ENCODE assay signal across 28 cellular contexts in genomic region chr7:100035865-100036264, GRCh38. TPM values are rescaled to one million over a fixed set of nuclear protein-coding genes. Genes with fewer than 3 reads are reported as not detected.
DNase-seq lines count a peak whose midpoint lies in the region; ATAC-seq, FAIRE-seq and TF ChIP-seq lines count a peak whose summit lies in the region.
"Had no signal": no experiment of that assay in that cellular context is flagged by ENCODE, and none has a peak within 500 bp of the region (broad histone marks: within the 10 kb centered on the region; RNA-seq: fewer than 3 reads in every experiment).

No MANE protein-coding gene starts in this region.

- H3K4me3 ChIP-seq in SJSA1 (no peak overlapping the region), endothelial cell of umbilical vein (replicated peaks in 1 of 3; ENCODE audit: insufficient read depth in 1 of 3, low read depth in 1 of 3, low read length in 3 of 3) (no peak overlapping the region), mucosa of rectum (ENCODE audit: low read length in 2 of 2) (no peak overlapping the region), WERI-Rb-1 (ENCODE audit: low read depth, low read length) (no peak overlapping the region), H7 (ENCODE audit: insufficient read depth, low read depth, low read length) (no peak overlapping the region)
- H3K4me3 ChIP-seq: spleen, tibial nerve had no signal

- no peak for ATAC-seq in left cardiac atrium
- ATAC-seq: naive thymus-derived CD8-positive, alpha-beta T cell had no signal

- no peak for TF ChIP-seq POLR2A in endothelial cell of umbilical vein (IDR thresholded peaks at IDR 0.05; ENCODE audit: low read depth, low read length)

- no peaks in the 10 kb centered on the region for H4K20me1 ChIP-seq in endothelial cell of umbilical vein (replicated peaks; ENCODE audit: control insufficient read depth, extremely low read depth, insufficient read depth, low read length)

- H3K27me3 ChIP-seq in SJSA1 (replicated peaks) (no peaks in the 10 kb centered on the region), endothelial cell of umbilical vein (ENCODE audit: control insufficient read depth in 2 of 2, insufficient read depth in 2 of 2, low read length in 2 of 2) (no peaks in the 10 kb centered on the region), mucosa of rectum (ENCODE audit: control insufficient read depth in 2 of 2, insufficient read depth in 2 of 2, low read length in 2 of 2) (no peaks in the 10 kb centered on the region), WERI-Rb-1 (ENCODE audit: insufficient read depth, low read depth, severe bottlenecking) (no peaks in the 10 kb centered on the region), H7 (ENCODE audit: control insufficient read depth, insufficient read depth, low read length) (no peaks in the 10 kb centered on the region)
- H3K27me3 ChIP-seq: spleen, tibial nerve had no signal

- dilution Hi-C loops in endothelial cell of umbilical vein (cut with MboI; ENCODE audit: extremely low pct_ligation_motif_present, low sequenced_read_pairs): no loop called here

- H3K36me3 ChIP-seq in SJSA1 (peaks cover 67% of the 10 kb centered on the region), endothelial cell of umbilical vein (ENCODE audit: control insufficient read depth in 2 of 2, extremely low read depth in 1 of 2, insufficient read depth in 2 of 2, low read length in 2 of 2) (peaks cover 19 to 33% of the 10 kb centered on the region in 2 experiments), mucosa of rectum (ENCODE audit: control insufficient read depth in 2 of 2, insufficient read depth in 2 of 2, low read length in 2 of 2) (peaks cover 39 to 41% of the 10 kb centered on the region in 2 donors), WERI-Rb-1 (peaks cover 58% of the 10 kb centered on the region), H7 (replicated peaks; ENCODE audit: control insufficient read depth, insufficient read depth, low read length) (peaks cover 21% of the 10 kb centered on the region)

- FAIRE-seq in endothelial cell of umbilical vein (lab: Jason Lieb, UNC): no peak
- FAIRE-seq: G401.6, H54, islet of Langerhans had no signal

- no peaks in the 10 kb centered on the region for H3K9me1 ChIP-seq in endothelial cell of umbilical vein (replicated peaks; ENCODE audit: control insufficient read depth, extremely low read depth, insufficient read depth, low read length)

- CTCF ChIA-PET in endothelial cell of umbilical vein (lab: Charles Lee): interaction anchor here (0.9 kb wide), 1 partner anchor 18 kb away, joined by 3 read pairs; no protein-coding TSS in a partner anchor

- H2AFZ ChIP-seq in endothelial cell of umbilical vein (ENCODE audit: low read depth, low read length): no peak overlapping the region

- H3K9me3 ChIP-seq in SJSA1 (replicated peaks) (0 out of 2 replicates have a peak, but pooled peaks cover 3% of the 10 kb centered on the region), endothelial cell of umbilical vein (replicated peaks; ENCODE audit: control insufficient read depth, insufficient read depth, low read length) (no peaks in the 10 kb centered on the region), mucosa of rectum (ENCODE audit: control insufficient read depth in 2 of 2, low read length in 2 of 2) (no peaks in the 10 kb centered on the region), WERI-Rb-1 (ENCODE audit: severe bottlenecking) (no peaks in the 10 kb centered on the region)
- H3K9me3 ChIP-seq: Caco-2, spleen, tibial nerve had no signal

- POLR2A ChIA-PET in endothelial cell of umbilical vein (lab: Charles Lee): no interaction called here

- peak overlapping the region; percentile 91 for H3K27ac ChIP-seq in SJSA1
- H3K27ac ChIP-seq in endothelial cell of umbilical vein (ENCODE audit: insufficient read depth, low read depth, low read length): peak overlapping the region; percentile 60
- peak overlapping the region; percentile 18 to 32 for H3K27ac ChIP-seq in mucosa of rectum (ENCODE audit: low read depth in 2 of 2, low read length in 2 of 2)
- H3K27ac ChIP-seq in WERI-Rb-1: no peak overlapping the region
- H3K27ac ChIP-seq: C4-2B, epithelial cell of prostate, spleen, tibial nerve had no signal

- peaks cover 44% of the 10 kb centered on the region for H3K4me1 ChIP-seq in SJSA1 (replicated peaks)
- H3K4me1 ChIP-seq in endothelial cell of umbilical vein (ENCODE audit: control insufficient read depth, extremely low read depth, insufficient read depth, low read length): peaks cover 14% of the 10 kb centered on the region
- peaks cover 0 to 16% of the 10 kb centered on the region in 2 donors for H3K4me1 ChIP-seq in mucosa of rectum (ENCODE audit: control insufficient read depth in 2 of 2, insufficient read depth in 2 of 2, low read length in 2 of 2)
- H3K4me1 ChIP-seq: tibial nerve had no signal

- intact Hi-C loops in endothelial cell of umbilical vein (cut with micrococcal nuclease) (no loop called here), left cardiac atrium (cut with DNase I) (no loop called here)

- H3K79me2 ChIP-seq in endothelial cell of umbilical vein (ENCODE audit: control insufficient read depth, insufficient read depth, low read length): no peaks in the 10 kb centered on the region

- DNase-seq in SJSA1 (ENCODE audit: low read depth in 1 of 2, low spot score in 2 of 2) (no peak), endothelial cell of umbilical vein (ENCODE audit: low read depth, low spot score) (no peak), WERI-Rb-1 (no peak), middle frontal gyrus (ENCODE audit: extremely low spot score, low spot score) (no peak), H7 (no peak), left cardiac atrium (no peak)
- DNase-seq: activated CD4-positive, alpha-beta memory T cell treated with anti-CD3 and anti-CD28 coated beads, Interleukin-2, amount 10 ng/mL, durations not matched to agents 7 days and 5 days; activated CD8-positive, alpha-beta memory T cell treated with anti-CD3 and anti-CD28 coated beads, Interleukin-2, amount 50 U/mL, for 48 hours; activated naive CD4-positive, alpha-beta T cell treated with anti-CD3 and anti-CD28 coated beads for 36 hours; Caco-2; DMS53; naive thymus-derived CD8-positive, alpha-beta T cell; NCI-H1436 treated with DMSO at 0.1 percent for 48 hours; NCI-H2081 treated with DMSO at 0.1 percent for 48 hours; NCI-H2227 treated with DMSO at 0.1 percent for 48 hours; NCI-H526; OCI-M1; retina; spleen; stimulated activated CD4-positive, alpha-beta T cell treated with anti-CD3 and anti-CD28 coated beads, Interleukin-2, amount 100 ng/mL, for 24 hours; stimulated activated CD8-positive, alpha-beta memory T cell treated with anti-CD3 and anti-CD28 coated beads, Interleukin-4, amount 100 ng/mL, for 48 hours had no signal

- BruUV-seq in endothelial cell of umbilical vein (replicated peaks; lab: Mats Ljungman, UMichigan): no TSS peak

- TF ChIP-seq CTCF in endothelial cell of umbilical vein (IDR thresholded peaks at IDR 0.05; ENCODE audit: extremely low read depth in 1 of 2, insufficient read depth in 1 of 2, low read depth in 1 of 2, low read length in 2 of 2) (no peak), WERI-Rb-1 (IDR thresholded peaks at IDR 0.05; ENCODE audit: low read depth, low read length) (no peak)

- H3K9ac ChIP-seq in endothelial cell of umbilical vein (replicated peaks; ENCODE audit: extremely low read depth, insufficient read depth, low read length) (no peak overlapping the region), mucosa of rectum (ENCODE audit: low read depth in 1 of 2, low read length in 2 of 2) (no peak overlapping the region)

- H3K4me2 ChIP-seq in endothelial cell of umbilical vein (ENCODE audit: insufficient read depth, low read length): no peak overlapping the region

RNA-seq across cellular contexts. Expression of gene ZSCAN21, which starts 13.7 kb away (rescaled TPM):
- total RNA-seq in SJSA1 (2014; rRNA removed; shearing (Covaris generic)): 13.9 and 20.7 TPM in 2 replicates
- 7.4 and 7.7 TPM in 2 replicates for total RNA-seq in endothelial cell of umbilical vein
- polyA plus RNA-seq in endothelial cell of umbilical vein: 6.5 and 7.7 TPM in 2 replicates
- polyA plus RNA-seq in endothelial cell of umbilical vein (2011; cell fraction: cytosol; rRNA removed): 10.3 and 11.9 TPM in 2 replicates
- polyA plus RNA-seq in endothelial cell of umbilical vein (2011; cell fraction: nucleus; rRNA removed): 8.7 and 9.3 TPM in 2 replicates
- 6.7 and 7.0 TPM in 2 replicates for polyA plus RNA-seq in endothelial cell of umbilical vein (2012)
- polyA minus RNA-seq in endothelial cell of umbilical vein: 6.2 and 7.1 TPM in 2 replicates
- 2.5 TPM for polyA minus RNA-seq in endothelial cell of umbilical vein (2011; cell fraction: cytosol; rRNA and poly(A)+ RNA removed)
- 3.0 and 3.6 TPM in 2 replicates for polyA minus RNA-seq in endothelial cell of umbilical vein (2011; cell fraction: nucleus; rRNA and poly(A)+ RNA removed)
- total RNA-seq in H7 (2014; rRNA removed; shearing (Covaris generic)): 27.2 and 32.9 TPM in 2 replicates
- 1 to 10 TPM; 8.4 to 9.1 TPM for total RNA-seq in left cardiac atrium

RNA-seq across cellular contexts. Expression of gene ZKSCAN1, which starts 20.5 kb away (rescaled TPM):
- 11.5 and 19.4 TPM in 2 replicates for total RNA-seq in SJSA1 (2014; rRNA removed; shearing (Covaris generic))
- total RNA-seq in endothelial cell of umbilical vein (52.8 and 57.8 TPM in 2 replicates), left cardiac atrium (10 to 100 TPM; 36.7 to 47.0 TPM)
- polyA plus RNA-seq in endothelial cell of umbilical vein: 9.4 and 12.3 TPM in 2 replicates
- 12.5 and 15.6 TPM in 2 replicates for polyA plus RNA-seq in endothelial cell of umbilical vein (2011; cell fraction: cytosol; rRNA removed)
- polyA plus RNA-seq in endothelial cell of umbilical vein (2011; cell fraction: nucleus; rRNA removed): 27.3 and 33.3 TPM in 2 replicates
- polyA plus RNA-seq in endothelial cell of umbilical vein (2012): 17.6 and 19.8 TPM in 2 replicates
- 73.9 and 105 TPM in 2 replicates for polyA minus RNA-seq in endothelial cell of umbilical vein
- polyA minus RNA-seq in endothelial cell of umbilical vein (2011; cell fraction: cytosol; rRNA and poly(A)+ RNA removed): 18.9 TPM
- polyA minus RNA-seq in endothelial cell of umbilical vein (2011; cell fraction: nucleus; rRNA and poly(A)+ RNA removed): 20.2 and 27.3 TPM in 2 replicates
- 9.0 and 17.0 TPM in 2 replicates for total RNA-seq in H7 (2014; rRNA removed; shearing (Covaris generic))

RNA-seq across cellular contexts. Expression of gene ZNF3, which starts 45.7 kb away (rescaled TPM):
- 27.4 and 36.9 TPM in 2 replicates for total RNA-seq in SJSA1 (2014; rRNA removed; shearing (Covaris generic))
- total RNA-seq in endothelial cell of umbilical vein: 30.9 and 31.1 TPM in 2 replicates
- polyA plus RNA-seq in endothelial cell of umbilical vein: 20.1 and 21.8 TPM in 2 replicates
- 16.4 and 18.1 TPM in 2 replicates for polyA plus RNA-seq in endothelial cell of umbilical vein (2011; cell fraction: cytosol; rRNA removed)
- 92.5 and 96.6 TPM in 2 replicates for polyA plus RNA-seq in endothelial cell of umbilical vein (2011; cell fraction: nucleus; rRNA removed)
- polyA plus RNA-seq in endothelial cell of umbilical vein (2012): 16.4 and 21.6 TPM in 2 replicates
- 44.7 and 59.7 TPM in 2 replicates for polyA minus RNA-seq in endothelial cell of umbilical vein
- polyA minus RNA-seq in endothelial cell of umbilical vein (2011; cell fraction: cytosol; rRNA and poly(A)+ RNA removed): 8.2 TPM
- polyA minus RNA-seq in endothelial cell of umbilical vein (2011; cell fraction: nucleus; rRNA and poly(A)+ RNA removed): 57.9 and 89.1 TPM in 2 replicates
- total RNA-seq in H7 (2014; rRNA removed; shearing (Covaris generic)): 40.8 and 51.0 TPM in 2 replicates
- total RNA-seq in left cardiac atrium: 10 to 100 TPM; 14.6 to 17.3 TPM

RNA-seq across cellular contexts. Expression of gene COPS6, which starts 52.9 kb away (rescaled TPM):
- 56.4 and 111 TPM in 2 replicates for total RNA-seq in SJSA1 (2014; rRNA removed; shearing (Covaris generic))
- total RNA-seq in endothelial cell of umbilical vein (168 and 188 TPM in 2 replicates), left cardiac atrium (100 to 1,000 TPM in 1 of 2 donors, 10 to 100 TPM in 1; 90.0 to 109 TPM)
- polyA plus RNA-seq in endothelial cell of umbilical vein: 251 and 268 TPM in 2 replicates
- 257 and 331 TPM in 2 replicates for polyA plus RNA-seq in endothelial cell of umbilical vein (2011; cell fraction: cytosol; rRNA removed)
- polyA plus RNA-seq in endothelial cell of umbilical vein (2011; cell fraction: nucleus; rRNA removed): 152 and 181 TPM in 2 replicates
- 169 and 251 TPM in 2 replicates for polyA plus RNA-seq in endothelial cell of umbilical vein (2012)
- 230 and 233 TPM in 2 replicates for polyA minus RNA-seq in endothelial cell of umbilical vein
- 122 TPM for polyA minus RNA-seq in endothelial cell of umbilical vein (2011; cell fraction: cytosol; rRNA and poly(A)+ RNA removed)
- polyA minus RNA-seq in endothelial cell of umbilical vein (2011; cell fraction: nucleus; rRNA and poly(A)+ RNA removed): 46.3 and 64.6 TPM in 2 replicates
- 51.8 and 59.6 TPM in 2 replicates for total RNA-seq in H7 (2014; rRNA removed; shearing (Covaris generic))
